10 cellular contexts compared by ENCODE assay signal in genomic region chr3:17055374-17056276, GRCh38.
DNase-seq lines count a peak whose midpoint lies in the region; ATAC-seq and TF ChIP-seq lines count a peak whose summit lies in the region.
"Had no signal": no experiment of that assay in that cellular context is flagged by ENCODE, and none has a peak within 500 bp of the region (broad histone marks: within the 10 kb centered on the region; RNA-seq: fewer than 3 reads in every experiment).

No MANE protein-coding gene starts in this region.

- TF ChIP-seq CTCF in heart right ventricle (IDR thresholded peaks at IDR 0.05) = no peak

- peaks cover 0 to 12% (median 0%) of the 10 kb centered on the region in 9 donors for H3K36me3 ChIP-seq in heart right ventricle

- WGBS in heart right ventricle, 2 donors = 53% methylated on average over 7 of the region's 7 CpGs

- H3K4me3 ChIP-seq in heart right ventricle = no peak overlapping the region

- peaks cover 0 to 42% (median 24%) of the 10 kb centered on the region in 9 donors for H3K4me1 ChIP-seq in heart right ventricle

- intact Hi-C loops in heart right ventricle (cut with DNase I) = no loop called here

- ATAC-seq in GM21381 (IDR thresholded peaks at IDR 0.05; ENCODE audit: unreplicated experiment) = peak; percentile 43
- peak; percentile 50 for ATAC-seq in HG03575 (IDR thresholded peaks at IDR 0.05; ENCODE audit: extremely low read depth, insufficient number of reproducible peaks, low FRiP score, unreplicated experiment)
- peak; percentile 56 to 85 (median 63) for ATAC-seq in heart right ventricle
- no peak for ATAC-seq in HG02623 (IDR thresholded peaks at IDR 0.05; ENCODE audit: unreplicated experiment)

- peaks cover 0 to 19% (median 0%) of the 10 kb centered on the region in 11 donors for H3K9me3 ChIP-seq in heart right ventricle

- DNase-seq in GM04504 (ENCODE audit: low read depth) (peak; percentile 40), heart right ventricle (no peak), H4 (ENCODE audit: low spot score) (no peak), mesenteric fat pad (ENCODE audit: low spot score) (no peak), DMS79 (lab: John Stamatoyannopoulos, UW) (no peak)
- DNase-seq: head of caudate nucleus, NCI-H2107 had no signal

- H3K27ac ChIP-seq in heart right ventricle = peak overlapping the region in 9 of 10 donors; percentile 25 to 75 (median 54)

- no peaks in the 10 kb centered on the region for H3K27me3 ChIP-seq in heart right ventricle
